9 cellular contexts compared by ENCODE assay signal in genomic region chr22:32926600-32926999, GRCh38.
DNase-seq lines count a peak whose midpoint lies in the region; ATAC-seq and TF ChIP-seq lines count a peak whose summit lies in the region.
"Had no signal": no experiment of that assay in that cellular context is flagged by ENCODE, and none has a peak within 500 bp of the region (broad histone marks: within the 10 kb centered on the region; RNA-seq: fewer than 3 reads in every experiment).

No MANE protein-coding gene starts in this region.

- no peak overlapping the region for H3K27ac Mint-ChIP-seq in activated T-helper 1 cell treated with anti-CD3 and anti-CD28 coated beads, Interleukin-12 subunit alpha, Interleukin-12 subunit beta, Interleukin-2, Interleukin-4 antibody, amounts not matched to agents 30 ng/mL and 10 ng/mL and 1 ng/mL, durations not matched to agents 14 hours and 24 hours and 36 hours
- H3K27ac Mint-ChIP-seq: activated B cell treated with CpG ODN at 0.5 μM for 24 hours had no signal

- intact Hi-C loops in activated T-helper 1 cell treated with anti-CD3 and anti-CD28 coated beads, Interleukin-12 subunit alpha, Interleukin-12 subunit beta, Interleukin-2, Interleukin-4 antibody, amounts not matched to agents 30 ng/mL and 10 ng/mL and 1 ng/mL, durations not matched to agents 14 hours and 24 hours and 36 hours (cut with micrococcal nuclease) = no loop called here

- ATAC-seq in GM21360 (IDR thresholded peaks at IDR 0.05; ENCODE audit: unreplicated experiment) = no peak

- H3K4me1 Mint-ChIP-seq in activated T-helper 1 cell treated with anti-CD3 and anti-CD28 coated beads, Interleukin-12 subunit alpha, Interleukin-12 subunit beta, Interleukin-2, Interleukin-4 antibody, amounts not matched to agents 30 ng/mL and 10 ng/mL and 1 ng/mL, durations not matched to agents 14 hours and 24 hours and 36 hours (ENCODE audit: low read depth) = no peaks in the 10 kb centered on the region
- H3K4me1 Mint-ChIP-seq: activated B cell treated with CpG ODN at 0.5 μM for 24 hours had no signal

- no peaks in the 10 kb centered on the region for H3K9me3 Mint-ChIP-seq in activated T-helper 1 cell treated with anti-CD3 and anti-CD28 coated beads, Interleukin-12 subunit alpha, Interleukin-12 subunit beta, Interleukin-2, Interleukin-4 antibody, amounts not matched to agents 30 ng/mL and 10 ng/mL and 1 ng/mL, durations not matched to agents 14 hours and 24 hours and 36 hours
- H3K9me3 Mint-ChIP-seq: activated B cell treated with CpG ODN at 0.5 μM for 24 hours had no signal

- H3K36me3 Mint-ChIP-seq in activated T-helper 1 cell treated with anti-CD3 and anti-CD28 coated beads, Interleukin-12 subunit alpha, Interleukin-12 subunit beta, Interleukin-2, Interleukin-4 antibody, amounts not matched to agents 30 ng/mL and 10 ng/mL and 1 ng/mL, durations not matched to agents 14 hours and 24 hours and 36 hours (ENCODE audit: low read depth) = no peaks in the 10 kb centered on the region

- H3K36me3 ChIP-seq in effector memory CD4-positive, alpha-beta T cell (ENCODE audit: control insufficient read depth, insufficient read depth, low read length) = no peaks in the 10 kb centered on the region

- peaks cover 5% of the 10 kb centered on the region for H3K27me3 Mint-ChIP-seq in activated T-helper 1 cell treated with anti-CD3 and anti-CD28 coated beads, Interleukin-12 subunit alpha, Interleukin-12 subunit beta, Interleukin-2, Interleukin-4 antibody, amounts not matched to agents 30 ng/mL and 10 ng/mL and 1 ng/mL, durations not matched to agents 14 hours and 24 hours and 36 hours (ENCODE audit: insufficient read depth)
- H3K27me3 Mint-ChIP-seq: activated B cell treated with CpG ODN at 0.5 μM for 24 hours had no signal

- no peaks in the 10 kb centered on the region for H3K9me3 ChIP-seq in effector memory CD4-positive, alpha-beta T cell (ENCODE audit: control insufficient read depth, low read length)

- peak; percentile 43 for DNase-seq in DMS 273 (lab: John Stamatoyannopoulos, UW; ENCODE audit: unreplicated experiment)
- DNase-seq in DMS 273 treated with DMSO at 0.1 percent for 48 hours (lab: John Stamatoyannopoulos, UW) = no peak
- peak; percentile 12 for DNase-seq in NCI-H82 treated with DMSO at 0.1 percent for 48 hours (lab: John Stamatoyannopoulos, UW; ENCODE audit: unreplicated experiment)
- DNase-seq in epithelial cell of esophagus (ENCODE audit: low read depth) = peak; percentile 66
- DNase-seq in renal cortical epithelial cell (ENCODE audit: low read depth) = peak; percentile 30
- no peak for DNase-seq in activated T-helper 1 cell treated with anti-CD3 and anti-CD28 coated beads, Interleukin-12 subunit alpha, Interleukin-12 subunit beta, Interleukin-2, Interleukin-4 antibody, amounts not matched to agents 30 ng/mL and 10 ng/mL and 1 ng/mL, durations not matched to agents 14 hours and 24 hours and 36 hours (ENCODE audit: low spot score)
- no peak for DNase-seq in effector memory CD4-positive, alpha-beta T cell
- DNase-seq: activated B cell treated with CpG ODN at 0.5 μM for 24 hours had no signal

- no peaks in the 10 kb centered on the region for H3K4me1 ChIP-seq in effector memory CD4-positive, alpha-beta T cell (ENCODE audit: control insufficient read depth, insufficient read depth, low read length, poor library complexity, severe bottlenecking)

- TF ChIP-seq CTCF in epithelial cell of esophagus (IDR thresholded peaks at IDR 0.05; ENCODE audit: insufficient read depth, low read depth, low read length, missing control alignments) = peak; percentile 76

- no peak overlapping the region for H3K27ac ChIP-seq in effector memory CD4-positive, alpha-beta T cell (ENCODE audit: insufficient read depth, low read length, poor library complexity, severe bottlenecking)

- H3K4me3 Mint-ChIP-seq in activated T-helper 1 cell treated with anti-CD3 and anti-CD28 coated beads, Interleukin-12 subunit alpha, Interleukin-12 subunit beta, Interleukin-2, Interleukin-4 antibody, amounts not matched to agents 30 ng/mL and 10 ng/mL and 1 ng/mL, durations not matched to agents 14 hours and 24 hours and 36 hours = no peak overlapping the region
- H3K4me3 Mint-ChIP-seq: activated B cell treated with CpG ODN at 0.5 μM for 24 hours had no signal

- H3K27me3 ChIP-seq in effector memory CD4-positive, alpha-beta T cell (replicated peaks; ENCODE audit: control insufficient read depth, insufficient read depth, low read length, poor library complexity, severe bottlenecking) = no peaks in the 10 kb centered on the region

- no peak overlapping the region for H3K4me3 ChIP-seq in epithelial cell of esophagus (ENCODE audit: low read length)
- H3K4me3 ChIP-seq in effector memory CD4-positive, alpha-beta T cell (ENCODE audit: insufficient read depth, low read depth, low read length, poor library complexity, severe bottlenecking) = no peak overlapping the region

Comparison
In these comparisons a context has a peak if more than half of its experiments do, and no peak if none do; other contexts are left out.
1. DNase-seq: peak in DMS 273 (single experiment), NCI-H82 treated with DMSO at 0.1 percent for 48 hours (single experiment), epithelial cell of esophagus (single experiment) and renal cortical epithelial cell (single experiment); none in DMS 273 treated with DMSO at 0.1 percent for 48 hours (single experiment), activated T-helper 1 cell treated with anti-CD3 and anti-CD28 coated beads, Interleukin-12 subunit alpha, Interleukin-12 subunit beta, Interleukin-2, Interleukin-4 antibody, amounts not matched to agents 30 ng/mL and 10 ng/mL and 1 ng/mL, durations not matched to agents 14 hours and 24 hours and 36 hours (single experiment) and effector memory CD4-positive, alpha-beta T cell (0 of 3).